In genomic region chr10:113983552-113983951, GRCh38 we compare ENCODE assay signal across 10 cellular contexts.
A peak's percentile ranks its signal among the peaks of the same experiment; 100 is the strongest.
DNase-seq lines count a peak whose midpoint lies in the region; ATAC-seq and FAIRE-seq lines count a peak whose summit lies in the region.
"Had no signal": no experiment of that assay in that cellular context is flagged by ENCODE, and none has a peak within 500 bp of the region (broad histone marks: within the 10 kb centered on the region; RNA-seq: fewer than 3 reads in every experiment).

No MANE protein-coding gene starts in this region.

- intact Hi-C loops in left cardiac atrium (cut with DNase I) = no loop called here

- ATAC-seq in GM18498 (IDR thresholded peaks at IDR 0.05; ENCODE audit: unreplicated experiment) = peak; percentile 65
- ATAC-seq in GM21367 (IDR thresholded peaks at IDR 0.05; ENCODE audit: unreplicated experiment) = peak; percentile 47
- ATAC-seq in HG03196 (IDR thresholded peaks at IDR 0.05; ENCODE audit: unreplicated experiment) = peak; percentile 51
- ATAC-seq in left cardiac atrium = no peak
- no peak for ATAC-seq in GM21717 (IDR thresholded peaks at IDR 0.05; ENCODE audit: unreplicated experiment)

- DNase-seq in islet precursor cell (peak; percentile 31), left cardiac atrium (no peak), NCI-H226 (no peak), urothelium cell line (ENCODE audit: low spot score) (no peak)
- DNase-seq: effector CD8-positive, alpha-beta T cell; OCI-M1 had no signal

- FAIRE-seq in urothelium cell line (lab: Jason Lieb, UNC) = no peak

Comparison
In these comparisons a context has a peak if more than half of its experiments do, and no peak if none do; other contexts are left out.
1. ATAC-seq: peak in GM18498 (single experiment), GM21367 (single experiment) and HG03196 (single experiment); none in left cardiac atrium (0 of 2) and GM21717 (single experiment).